Comparison of ENCODE assay signal across 1 cellular context in genomic region chr10:74151057-74151878, GRCh38.
TF ChIP-seq lines count a peak whose summit lies in the region.

Gene ADK (plus strand): TSS chr10:74151221. CDS start chr10:74151279, 58 bp downstream.

TF ChIP-seq in K562, 482 proteins besides CTCF, POLR2A, EP300 and RAD21 (continued from another document and continues in another):
- no peak for TF ChIP-seq ZNF512 (tag; IDR thresholded peaks at IDR 0.05)
- TF ChIP-seq ZNF174 (CRISPR knock-in tag; IDR thresholded peaks at IDR 0.05) = no peak
- no peak for TF ChIP-seq RBM17 (IDR thresholded peaks at IDR 0.05; ENCODE audit: borderline replicate concordance, low read depth, low read length)
- no peak for TF ChIP-seq ZBTB9 (CRISPR knock-in tag; IDR thresholded peaks at IDR 0.05)
- peak; percentile 34; the same call in 1 of the 2 replicates for TF ChIP-seq E2F5 (CRISPR knock-in tag; IDR thresholded peaks at IDR 0.05)
- TF ChIP-seq KLF6 (CRISPR knock-in tag; IDR thresholded peaks at IDR 0.05; ENCODE audit: borderline replicate concordance) = no peak
- no peak for TF ChIP-seq ZBTB49 (CRISPR knock-in tag; IDR thresholded peaks at IDR 0.05; ENCODE audit: borderline replicate concordance)
- TF ChIP-seq NR0B1 (IDR thresholded peaks at IDR 0.05; ENCODE audit: partially characterized antibody) = no peak
- TF ChIP-seq ELK1 (CRISPR knock-in tag; IDR thresholded peaks at IDR 0.05) = no peak
- TF ChIP-seq ZNF354B (CRISPR knock-in tag; IDR thresholded peaks at IDR 0.05) = no peak
- TF ChIP-seq HES1 (IDR thresholded peaks at IDR 0.05; ENCODE audit: low read depth) = 0 out of 2 replicates have a peak, but pooled peaks have one; percentile 10
- no peak for TF ChIP-seq ZKSCAN3 (CRISPR knock-in tag; IDR thresholded peaks at IDR 0.05)
- peak; percentile 88 for TF ChIP-seq POLR2G (IDR thresholded peaks at IDR 0.05; ENCODE audit: low read depth, low read length)
- TF ChIP-seq ZNF384 (IDR thresholded peaks at IDR 0.05; ENCODE audit: low read depth, low read length) = no peak
- TF ChIP-seq CREB3L1 (IDR thresholded peaks at IDR 0.05; ENCODE audit: borderline replicate concordance, low read depth) = no peak
- 0 out of 4 replicates have a peak, but pooled peaks of 1 of the 2 experiments have one; percentile 36 for TF ChIP-seq SRF (CRISPR knock-in tag; IDR thresholded peaks at IDR 0.05)
- peak; percentile 88; the same call in 1 of the 2 replicates for TF ChIP-seq LARP7 (IDR thresholded peaks at IDR 0.05)
- TF ChIP-seq PATZ1 (CRISPR knock-in tag; IDR thresholded peaks at IDR 0.05; ENCODE audit: borderline replicate concordance) = no peak
- TF ChIP-seq NRF1 (conservative IDR thresholded peaks at IDR 0.05 in 1 of 2, IDR thresholded peaks at IDR 0.05 in 1 of 2) = peak in 1 of 2 experiments; percentile 68; a peak in 2 of 4 replicates
- no peak for TF ChIP-seq FOXO4 (CRISPR knock-in tag; IDR thresholded peaks at IDR 0.05)
- TF ChIP-seq MEF2D (tag; conservative IDR thresholded peaks at IDR 0.05; ENCODE audit: low read depth) = no peak
- no peak for TF ChIP-seq WHSC1 (IDR thresholded peaks at IDR 0.05; ENCODE audit: low read length)
- peak; percentile 96; a peak in 3 of 4 replicates for TF ChIP-seq SIN3A (IDR thresholded peaks at IDR 0.05; ENCODE audit: borderline replicate concordance in 2 of 2, control insufficient read depth in 1 of 2, low read depth in 2 of 2, low read length in 2 of 2)
- TF ChIP-seq POLR2AphosphoS2 (IDR thresholded peaks at IDR 0.05; ENCODE audit: low read length) = no peak
- TF ChIP-seq USF2 (CRISPR knock-in tag; IDR thresholded peaks at IDR 0.05) = peak; percentile 80
- peak; percentile 96 for TF ChIP-seq FOXP4 (CRISPR knock-in tag; IDR thresholded peaks at IDR 0.05; ENCODE audit: borderline replicate concordance)
- peak; percentile 71 for TF ChIP-seq ETV5 (CRISPR knock-in tag; IDR thresholded peaks at IDR 0.05; ENCODE audit: low read depth)
- TF ChIP-seq NFIC (IDR thresholded peaks at IDR 0.05) = peak; percentile 27; the same call in 1 of the 2 replicates
- TF ChIP-seq GMEB1 (CRISPR knock-in tag; IDR thresholded peaks at IDR 0.05) = 0 out of 2 replicates have a peak, but pooled peaks have one; percentile 4
- TF ChIP-seq PML (IDR thresholded peaks at IDR 0.05; ENCODE audit: low read length) = no peak
- no peak for TF ChIP-seq ZNF175 (CRISPR knock-in tag; IDR thresholded peaks at IDR 0.05; ENCODE audit: low read depth)
- TF ChIP-seq NR4A1 (CRISPR knock-in tag; IDR thresholded peaks at IDR 0.05) = 0 out of 2 replicates have a peak, but pooled peaks have one; percentile 36
- no peak for TF ChIP-seq NR4A1 (tag; IDR thresholded peaks at IDR 0.05)
- TF ChIP-seq EHMT2 (IDR thresholded peaks at IDR 0.05) = no peak
- no peak; a peak in 1 of 4 replicates for TF ChIP-seq ARNT (IDR thresholded peaks at IDR 0.05)
